ENCODE assay signal across 1 cellular context in the genomic region with DNA sequence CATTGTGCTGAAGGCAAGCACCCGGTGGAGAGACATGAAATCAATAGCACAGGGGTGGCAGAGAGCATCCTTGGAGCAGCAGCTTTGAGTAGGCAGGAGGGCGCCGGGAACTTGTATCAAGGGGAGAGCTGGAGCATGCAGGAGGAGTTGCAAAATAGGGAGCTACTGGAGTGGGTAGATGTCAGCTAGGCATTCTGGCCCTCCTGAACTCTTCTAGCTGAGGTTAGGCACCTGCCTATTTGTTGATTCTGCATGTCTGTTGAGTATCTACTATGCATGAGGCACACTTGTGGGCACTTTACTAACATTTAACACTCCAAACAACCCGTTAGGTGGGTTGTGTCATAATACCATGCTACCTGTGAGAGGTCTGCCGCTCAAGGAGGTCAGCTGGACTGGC. TPM values are rescaled to one million over a fixed set of nuclear protein-coding genes. Genes with fewer than 3 reads are reported as not detected.
"Had no signal": no experiment of that assay in that cellular context is flagged by ENCODE, and none has a peak within 500 bp of the region (broad histone marks: within the 10 kb centered on the region; RNA-seq: fewer than 3 reads in every experiment).

No MANE protein-coding gene starts in this region.

RNA-seq across cellular contexts. Expression of gene MAGEH1, which starts 7.5 kb away (rescaled TPM):
- total RNA-seq: HT-29 had no signal

RNA-seq across cellular contexts. Expression of gene USP51, which starts 30.2 kb away (rescaled TPM):
- total RNA-seq: HT-29 had no signal
